8 cellular contexts compared by ENCODE assay signal in the genomic region with DNA sequence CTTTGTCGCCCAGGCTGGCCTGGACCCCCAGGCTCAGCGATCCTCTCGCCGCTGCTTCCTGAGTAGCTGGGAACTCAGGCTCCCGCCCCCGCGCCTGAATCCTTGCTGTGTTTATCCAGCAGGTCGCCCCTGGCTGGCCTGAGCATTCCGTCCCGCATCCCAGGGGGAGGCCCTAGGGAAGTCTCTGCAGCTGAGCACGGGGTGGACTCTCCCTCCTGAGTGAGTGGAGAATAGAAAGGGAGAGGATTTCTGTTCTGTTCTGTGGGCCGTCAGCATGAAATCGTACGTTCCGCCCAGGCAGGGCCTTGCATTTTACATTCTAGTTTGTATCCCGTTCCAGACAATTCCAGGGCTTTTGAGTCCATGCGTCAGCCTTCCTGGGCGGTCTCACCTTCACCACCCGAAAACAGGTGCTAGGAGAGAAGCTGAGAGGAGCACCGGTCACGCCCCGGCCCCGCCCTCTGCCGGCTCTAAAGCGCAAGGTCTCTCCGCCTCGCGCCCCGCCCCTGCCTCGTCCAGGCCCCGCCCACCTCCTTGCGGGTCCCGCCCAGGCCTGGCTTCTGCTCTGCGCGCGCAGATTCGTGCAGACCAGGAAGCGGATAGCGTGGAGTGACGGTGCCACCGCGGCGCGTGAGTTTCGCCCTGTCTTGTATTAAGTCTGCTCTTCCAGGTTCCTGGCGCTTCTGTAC. TPM values are rescaled to one million over a fixed set of nuclear protein-coding genes. Genes with fewer than 3 reads are reported as not detected.
DNase-seq lines count a peak whose midpoint lies in the region; ATAC-seq and TF ChIP-seq lines count a peak whose summit lies in the region.

A gene (plus strand): TSS at position 586 of the 689 bp plus-strand sequence. CDS start 15,285 bp downstream, outside the sequence.

- peak within 1 kb of the TSS; percentile 88 for H2AFZ ChIP-seq in SU-DHL-6 (ENCODE audit: low read depth, low read length, severe bottlenecking)

- H3K4me1 Mint-ChIP-seq in activated naive CD8-positive, alpha-beta T cell treated with anti-CD3 and anti-CD28 coated beads, Interleukin-2, amount 50 U/mL, for 24 hours: peaks cover 16% of the 10 kb centered on the region

- ATAC-seq in HG02642 (IDR thresholded peaks at IDR 0.05; ENCODE audit: poor library complexity, unreplicated experiment): peak; percentile 98
- peak; percentile 99 for ATAC-seq in activated naive CD8-positive, alpha-beta T cell treated with anti-CD3 and anti-CD28 coated beads, Interleukin-2, amount 50 U/mL, for 24 hours

- TF ChIP-seq POLR2A in transverse colon (IDR thresholded peaks at IDR 0.05): peak; percentile 86

- intact Hi-C loops in cardiac septum (cut with DNase I): loop anchor here (5.0 kb wide), 1 partner anchor 36 kb away; a partner anchor contains a TSS
- intact Hi-C loops in transverse colon (cut with DNase I; ENCODE audit: low total_unique reads): no loop called here

- H4K20me1 ChIP-seq in SU-DHL-6 (ENCODE audit: low read depth, low read length): no peaks in the 10 kb centered on the region

- DNase-seq in NCI-H1105 treated with DMSO at 0.1 percent for 48 hours (lab: John Stamatoyannopoulos, UW) (peak; percentile 97), cardiac septum (ENCODE audit: low spot score) (peak; percentile 98), pons (ENCODE audit: low spot score) (peak; percentile 87), transverse colon (peak; percentile 98)
- peak; percentile 98 for DNase-seq in activated naive CD8-positive, alpha-beta T cell treated with anti-CD3 and anti-CD28 coated beads, Interleukin-2, amount 50 U/mL, for 24 hours

- peaks cover 6 to 11% (median 7%) of the 10 kb centered on the region in 4 donors for H3K4me1 ChIP-seq in transverse colon

- H3K9ac ChIP-seq in SU-DHL-6 (ENCODE audit: low read length): peak within 1 kb of the TSS; percentile 96

- peaks cover 13% of the 10 kb centered on the region for H3K9me3 Mint-ChIP-seq in activated naive CD8-positive, alpha-beta T cell treated with anti-CD3 and anti-CD28 coated beads, Interleukin-2, amount 50 U/mL, for 24 hours

- peak within 1 kb of the TSS; percentile 93 for H3K4me3 Mint-ChIP-seq in activated naive CD8-positive, alpha-beta T cell treated with anti-CD3 and anti-CD28 coated beads, Interleukin-2, amount 50 U/mL, for 24 hours

- peaks cover 27% of the 10 kb centered on the region for H3K79me2 ChIP-seq in SU-DHL-6 (ENCODE audit: insufficient read depth, low read length)

- no peak for TF ChIP-seq EP300 in transverse colon (IDR thresholded peaks at IDR 0.05; ENCODE audit: low read depth)

- peak within 1 kb of the TSS; percentile 92 for H3K27ac Mint-ChIP-seq in activated naive CD8-positive, alpha-beta T cell treated with anti-CD3 and anti-CD28 coated beads, Interleukin-2, amount 50 U/mL, for 24 hours

- H3K9me3 ChIP-seq in SU-DHL-6 (ENCODE audit: insufficient read depth, low read length) (no peaks in the 10 kb centered on the region), transverse colon (no peaks in the 10 kb centered on the region)

- in situ Hi-C loops in transverse colon (cut with MboI; ENCODE audit: low pct_ligation_motif_present in 1 of 4, low pct_unique_long_range_greater_than_20kb in 1 of 4, low sequenced_read_pairs in 3 of 4): loop anchor here in 1 of 4 donors (5.0 to 25.0 kb wide), 2 partner anchors 41 to 306 kb away; no protein-coding TSS in a partner anchor

- H3K4me3 ChIP-seq in SU-DHL-6 (ENCODE audit: insufficient read depth, low read length, poor library complexity, severe bottlenecking) (peak within 1 kb of the TSS; percentile 93), transverse colon (peak within 1 kb of the TSS; percentile 47 to 71 (median 57))

- peak within 1 kb of the TSS; percentile 27; the same call in 1 of the 2 replicates for H3K27ac ChIP-seq in SU-DHL-6 (ENCODE audit: low read depth, low read length)
- H3K27ac ChIP-seq in transverse colon: peak within 1 kb of the TSS; percentile 81 to 89 (median 84)

- TF ChIP-seq CTCF in GM12873 (IDR thresholded peaks at IDR 0.05; ENCODE audit: insufficient read depth, low read depth, low read length, missing control alignments): peak; percentile 25
- no peak for TF ChIP-seq CTCF in SU-DHL-6 (IDR thresholded peaks at IDR 0.05; ENCODE audit: insufficient read depth, low read length, poor library complexity, severe bottlenecking)
- TF ChIP-seq CTCF in transverse colon (IDR thresholded peaks at IDR 0.05): peak; percentile 30 to 54 (median 40)

- H3K27me3 ChIP-seq in SU-DHL-6 (ENCODE audit: low read length): no peaks in the 10 kb centered on the region
- H3K27me3 ChIP-seq in transverse colon: no peaks in the 10 kb centered on the region

- WGBS in transverse colon (ENCODE audit: low coverage in 1 of 2), 2 donors: 9% methylated on average over 46 of the region's 46 CpGs; no CpG with 5 or more reads in 1 of the 2 donors

- H3K4me2 ChIP-seq in SU-DHL-6 (ENCODE audit: low read depth, low read length, poor library complexity, severe bottlenecking): peak within 1 kb of the TSS; percentile 68

- peaks cover 38% of the 10 kb centered on the region for H3K36me3 Mint-ChIP-seq in activated naive CD8-positive, alpha-beta T cell treated with anti-CD3 and anti-CD28 coated beads, Interleukin-2, amount 50 U/mL, for 24 hours (ENCODE audit: low read depth)

- H3K27me3 Mint-ChIP-seq in activated naive CD8-positive, alpha-beta T cell treated with anti-CD3 and anti-CD28 coated beads, Interleukin-2, amount 50 U/mL, for 24 hours: no peaks in the 10 kb centered on the region

- H3F3A ChIP-seq in SU-DHL-6 (ENCODE audit: insufficient read depth): no peaks in the 10 kb centered on the region

- peaks cover 26% of the 10 kb centered on the region for H3K36me3 ChIP-seq in SU-DHL-6 (ENCODE audit: low read length)
- H3K36me3 ChIP-seq in transverse colon: peaks cover 0 to 11% (median 4%) of the 10 kb centered on the region in 4 donors

- no peaks in the 10 kb centered on the region for H3K9me2 ChIP-seq in SU-DHL-6 (replicated peaks; ENCODE audit: insufficient read depth, low read length)

RNA-seq across cellular contexts. Expression of the gene that starts here (rescaled TPM):
- total RNA-seq in cardiac septum: 3.5 TPM
- total RNA-seq in transverse colon: 10 to 100 TPM in 2 of 4 donors, 1 to 10 TPM in 2; 3.0 to 15.1 (median 10.2) TPM

Comparison
In these comparisons a context has a peak if more than half of its experiments do, and no peak if none do; other contexts are left out.
1. Peak in every context shown above with its lines: DNase-seq, ATAC-seq, H3K4me3 ChIP-seq and H3K27ac ChIP-seq.